ENCODE assay signal across 9 cellular contexts in genomic region chr3:50323092-50323600, GRCh38. TPM values are rescaled to one million over a fixed set of nuclear protein-coding genes. Genes with fewer than 3 reads are reported as not detected.
DNase-seq lines count a peak whose midpoint lies in the region; ATAC-seq, FAIRE-seq and TF ChIP-seq lines count a peak whose summit lies in the region.
"Had no signal": no experiment of that assay in that cellular context is flagged by ENCODE, and none has a peak within 500 bp of the region (broad histone marks: within the 10 kb centered on the region; RNA-seq: fewer than 3 reads in every experiment).

No MANE protein-coding gene starts in this region.

- H3K36me3 ChIP-seq in H1 (ENCODE audit: control insufficient read depth in 2 of 4, insufficient read depth in 4 of 4, low read length in 3 of 4), result peaks cover 18 to 27% (median 23%) of the 10 kb centered on the region in 4 experiments
- peaks cover 0 to 16% of the 10 kb centered on the region in 2 donors for H3K36me3 ChIP-seq in vagina

- H2AFZ ChIP-seq in H1 (ENCODE audit: low read length), result no peak overlapping the region

- peak overlapping the region; percentile 88; the same call in 1 of the 2 replicates for H2BK15ac ChIP-seq in H1 (ENCODE audit: low read length)

- H3K23me2 ChIP-seq in H1 (ENCODE audit: low read depth, low read length), result peaks cover 24% of the 10 kb centered on the region

- H3K4me1 ChIP-seq in H1 (replicated peaks in 1 of 4; ENCODE audit: control insufficient read depth in 3 of 4, insufficient read depth in 4 of 4, low read length in 3 of 4), result peaks cover 0 to 40% (median 21%) of the 10 kb centered on the region in 4 experiments; a peak in 6 of 7 replicates
- peaks cover 54% of the 10 kb centered on the region for H3K4me1 ChIP-seq in vagina

- TF ChIP-seq CTCF in H1 (IDR thresholded peaks at IDR 0.05; ENCODE audit: control extremely low read depth in 1 of 3, insufficient read depth in 1 of 3, low read depth in 1 of 3, low read length in 3 of 3) (no peak), vagina (IDR thresholded peaks at IDR 0.05) (no peak)

- peak overlapping the region; percentile 91 for H4K91ac ChIP-seq in H1 (replicated peaks; ENCODE audit: insufficient read length, low read length)

- no peak for FAIRE-seq in H1 (lab: Jason Lieb, UNC)
- FAIRE-seq: GM18507 had no signal

- peak overlapping the region; percentile 97 for H3K4me2 ChIP-seq in H1 (ENCODE audit: insufficient read depth in 1 of 2, low read depth in 2 of 2, low read length in 2 of 2)

- peak overlapping the region in 8 of 10 donors; percentile 5 to 77 (median 52) for H3K27ac Mint-ChIP-seq in naive thymus-derived CD8-positive, alpha-beta T cell

- H3K18ac ChIP-seq in H1 (ENCODE audit: extremely low read depth, low read length), result peak overlapping the region; percentile 97

- H2BK120ac ChIP-seq in H1 (replicated peaks; ENCODE audit: low read depth, low read length), result no peak overlapping the region

- H3K27ac ChIP-seq in H1 (ENCODE audit: low read depth, low read length) (no peak overlapping the region), vagina (peak overlapping the region; percentile 90)

- H4K20me1 ChIP-seq in H1 (replicated peaks in 1 of 2; ENCODE audit: control insufficient read depth in 1 of 2, insufficient read depth in 2 of 2, low read length in 2 of 2), result peaks cover 8 to 22% of the 10 kb centered on the region in 2 experiments

- H3K9me3 ChIP-seq in H1 (ENCODE audit: insufficient read depth in 2 of 2, low read depth in 1 of 2, low read length in 1 of 2), result no peaks in the 10 kb centered on the region
- no peaks in the 10 kb centered on the region for H3K9me3 ChIP-seq in vagina

- H3K23ac ChIP-seq in H1 (ENCODE audit: insufficient read length), result no peak overlapping the region

- no peak overlapping the region for H2AK5ac ChIP-seq in H1 (ENCODE audit: low read depth, low read length)

- no peaks in the 10 kb centered on the region for H3K27me3 ChIP-seq in H1 (replicated peaks in 1 of 4; ENCODE audit: control insufficient read depth in 3 of 4, extremely low read depth in 1 of 4, insufficient read depth in 3 of 4, low read length in 3 of 4)
- H3K27me3 ChIP-seq in vagina, result no peaks in the 10 kb centered on the region

- H3K4me3 Mint-ChIP-seq in naive thymus-derived CD8-positive, alpha-beta T cell, result peak overlapping the region in 6 of 10 donors; percentile 27 to 86 (median 62)

- H3K9ac ChIP-seq in H1 (replicated peaks in 1 of 4; ENCODE audit: extremely low read depth in 1 of 4, low read depth in 3 of 4, low read length in 3 of 4), result no peak overlapping the region; a peak in 1 of 7 replicates

- H3K79me1 ChIP-seq in H1 (ENCODE audit: low read depth, low read length), result peaks cover 20% of the 10 kb centered on the region

- POLR2A ChIA-PET in H1 (lab: Charles Lee; ENCODE audit: partially characterized antibody), result interaction anchor here (0.7 to 12.6 kb wide), 9 partner anchors 13 to 64 kb away, joined by 3 to 149 read pairs (median 9); partner anchors contain the start of genes HYAL1, HYAL3, IFRD2 and LSMEM2
- POLR2A ChIA-PET in naive thymus-derived CD8-positive, alpha-beta T cell (lab: Charles Lee), result interaction anchor here (1.0 to 5.7 kb wide), 5 partner anchors 12 to 983 kb away, joined by 3 to 53 read pairs (median 3); partner anchors contain the start of genes HYAL3, IFRD2, NAA80 and RASSF1

- H3K79me2 ChIP-seq in H1 (ENCODE audit: control insufficient read depth in 1 of 2, insufficient read depth in 2 of 2, low read length in 2 of 2), result peaks cover 0 to 36% of the 10 kb centered on the region in 2 experiments; a peak in 3 of 4 replicates

- TF ChIP-seq POLR2A in H1 (IDR thresholded peaks at IDR 0.05; ENCODE audit: control extremely low read depth in 1 of 2, low read depth in 2 of 2, low read length in 2 of 2) (no peak), vagina (IDR thresholded peaks at IDR 0.05) (no peak)

- H3K4me3 ChIP-seq in H1 (ENCODE audit: extremely low read depth in 1 of 4, insufficient read depth in 2 of 4, low read depth in 3 of 4, low read length in 4 of 4) (peak overlapping the region in 3 of 4 experiments; percentile 89 to 96 (median 95); a peak in 5 of 8 replicates), vagina (peak overlapping the region in 1 of 2 donors; percentile 72)

- H3K4me1 Mint-ChIP-seq in naive thymus-derived CD8-positive, alpha-beta T cell, result peaks cover 12 to 59% (median 49%) of the 10 kb centered on the region in 4 donors

- peaks cover 0 to 3% (median 0%) of the 10 kb centered on the region in 3 donors for H3K36me3 Mint-ChIP-seq in naive thymus-derived CD8-positive, alpha-beta T cell

- H3K27me3 Mint-ChIP-seq in naive thymus-derived CD8-positive, alpha-beta T cell, result no peaks in the 10 kb centered on the region

- intact Hi-C loops in Right ventricle myocardium inferior (cut with DNase I) (no loop called here), cardiac septum (cut with DNase I) (loop anchor here (1.0 to 5.0 kb wide), 3 partner anchors 23 to 131 kb away; partner anchors contain the start of genes GNAI2 and GNAT1), vagina (cut with DNase I) (loop anchor here (2.0 to 5.0 kb wide), 2 partner anchors 24 to 66 kb away; partner anchors contain the start of genes HYAL3 and NAA80)

- ATAC-seq in Right ventricle myocardium inferior (no peak), GM18907 (IDR thresholded peaks at IDR 0.05; ENCODE audit: unreplicated experiment) (no peak), HG03442 (IDR thresholded peaks at IDR 0.05; ENCODE audit: unreplicated experiment) (no peak)
- ATAC-seq in naive thymus-derived CD8-positive, alpha-beta T cell, result no peak

- H4K8ac ChIP-seq in H1 (ENCODE audit: extremely low read depth, insufficient read depth, low read length), result no peak overlapping the region

- DNase-seq in Right ventricle myocardium inferior (ENCODE audit: missing footprints) (peak; percentile 69), cardiac septum (ENCODE audit: low spot score) (no peak), H1 (ENCODE audit: low read depth in 1 of 2, low spot score in 2 of 2) (no peak), vagina (ENCODE audit: extremely low spot score in 2 of 2) (no peak), NCI-H526 (lab: John Stamatoyannopoulos, UW) (no peak)
- no peak for DNase-seq in naive thymus-derived CD8-positive, alpha-beta T cell

- 0 out of 2 replicates have a peak overlapping the region, but pooled peaks have one; percentile 72 for H2BK20ac ChIP-seq in H1 (ENCODE audit: low read length)

- peak overlapping the region; percentile 92; the same call in 1 of the 2 replicates for H2BK12ac ChIP-seq in H1 (ENCODE audit: low read depth, low read length)

- CTCF ChIA-PET in H1 (lab: Charles Lee; ENCODE audit: partially characterized antibody), result interaction anchor here (0.8 to 7.5 kb wide), 21 partner anchors 8 to 131 kb away, joined by 3 to 75 read pairs (median 8); partner anchors contain the start of genes GNAT1, HYAL1, IFRD2 and LSMEM2

- TF ChIP-seq RAD21 in H1 (IDR thresholded peaks at IDR 0.05 in 1 of 2, conservative IDR thresholded peaks at IDR 0.05 in 1 of 2; ENCODE audit: low read depth in 2 of 2, low read length in 2 of 2), result no peak

- WGBS in H1 (ENCODE audit: extremely low coverage in 1 of 2, insufficient coverage in 1 of 2, insufficient read length in 1 of 2, insufficient replicate concordance in 2 of 2, low coverage in 1 of 2, low lambda C conversion rate in 2 of 2, missing lambda C conversion rate in 1 of 2), 2 experiments, result 74% methylated on average over 4 of the region's 4 CpGs; no CpG with 5 or more reads in 1 of the 2 experiments

- peak overlapping the region; percentile 99; the same call in 1 of the 2 replicates for H2BK5ac ChIP-seq in H1 (ENCODE audit: low read depth, low read length)

- no peak overlapping the region for H3K4ac ChIP-seq in H1 (replicated peaks; ENCODE audit: insufficient read length, low read depth, low read length)

- TF ChIP-seq EP300 in H1 (IDR thresholded peaks at IDR 0.05; ENCODE audit: borderline replicate concordance in 1 of 2, low read depth in 2 of 2, low read length in 2 of 2), result no peak

- H4K5ac ChIP-seq in H1 (ENCODE audit: insufficient read length, low read depth, low read length), result no peak overlapping the region

- H3K14ac ChIP-seq in H1 (ENCODE audit: insufficient read length), result no peak overlapping the region

- H3K9me3 Mint-ChIP-seq in naive thymus-derived CD8-positive, alpha-beta T cell, result no peaks in the 10 kb centered on the region

- no peak overlapping the region for H3K56ac ChIP-seq in H1 (replicated peaks; ENCODE audit: insufficient read length, low read depth, low read length)

RNA-seq across cellular contexts. Expression of gene HYAL2, which starts 0.6 kb away (rescaled TPM):
- 39.0 TPM for total RNA-seq in Right ventricle myocardium inferior
- total RNA-seq in cardiac septum, result 42.0 TPM
- total RNA-seq in H1 (2021; fragmentation: NEBNext Ultra II Directional; extraction: Animal tissue kit (Norgen Biotek cat#: 25700)), result 51.9 and 52.2 TPM in 2 replicates
- polyA plus RNA-seq in H1 (2011; rRNA removed), result 176 and 199 TPM in 2 replicates
- 123 TPM for polyA plus RNA-seq in H1 (2011; cell fraction: cytosol; rRNA removed)
- 151 TPM for polyA plus RNA-seq in H1 (2011; cell fraction: nucleus; rRNA removed)
- polyA plus RNA-seq in H1 (2012, experiment 1 of 2), result 31.1 to 66.1 TPM (median 59.2 TPM) in 4 replicates
- polyA plus RNA-seq in H1 (2012, experiment 2 of 2), result 59.1 TPM
- polyA plus RNA-seq in H1 (2013, experiment 1 of 2), result 78.6 TPM
- 81.3 TPM for polyA plus RNA-seq in H1 (2013, experiment 2 of 2)
- 73.6 and 96.1 TPM in 2 replicates for polyA minus RNA-seq in H1 (2011; rRNA and poly(A)+ RNA removed)
- 48.2 TPM for polyA minus RNA-seq in H1 (2011; cell fraction: cytosol; rRNA and poly(A)+ RNA removed)
- 64.4 TPM for polyA minus RNA-seq in H1 (2011; cell fraction: nucleus; rRNA and poly(A)+ RNA removed)
- 1 to 10 TPM; 2.0 to 2.5 TPM for total RNA-seq in naive thymus-derived CD8-positive, alpha-beta T cell
- 1 to 10 TPM; 1.8 to 6.1 (median 3.4) TPM for polyA plus RNA-seq in naive thymus-derived CD8-positive, alpha-beta T cell
- 173 TPM for total RNA-seq in vagina

RNA-seq across cellular contexts. Expression of gene TUSC2, which starts 4.9 kb away (rescaled TPM):
- total RNA-seq in Right ventricle myocardium inferior (32.8 TPM), cardiac septum (24.5 TPM), vagina (11.8 TPM)
- 30.8 and 33.3 TPM in 2 replicates for total RNA-seq in H1 (2021; fragmentation: NEBNext Ultra II Directional; extraction: Animal tissue kit (Norgen Biotek cat#: 25700))
- polyA plus RNA-seq in H1 (2011; rRNA removed), result 65.4 and 73.6 TPM in 2 replicates
- 61.2 TPM for polyA plus RNA-seq in H1 (2011; cell fraction: cytosol; rRNA removed)
- polyA plus RNA-seq in H1 (2011; cell fraction: nucleus; rRNA removed), result 48.4 TPM
- polyA plus RNA-seq in H1 (2012, experiment 1 of 2), result 37.2 to 43.9 TPM (median 39.9 TPM) in 4 replicates
- polyA plus RNA-seq in H1 (2012, experiment 2 of 2), result 39.5 TPM
- polyA plus RNA-seq in H1 (2013, experiment 1 of 2), result 27.0 TPM
- polyA plus RNA-seq in H1 (2013, experiment 2 of 2), result 26.3 TPM
- 23.2 and 29.9 TPM in 2 replicates for polyA minus RNA-seq in H1 (2011; rRNA and poly(A)+ RNA removed)
- polyA minus RNA-seq in H1 (2011; cell fraction: cytosol; rRNA and poly(A)+ RNA removed), result 10.8 TPM
- polyA minus RNA-seq in H1 (2011; cell fraction: nucleus; rRNA and poly(A)+ RNA removed), result 14.3 TPM
- total RNA-seq in naive thymus-derived CD8-positive, alpha-beta T cell, result 10 to 100 TPM; 21.8 to 22.7 TPM
- 10 to 100 TPM; 48.4 to 54.3 (median 53.7) TPM for polyA plus RNA-seq in naive thymus-derived CD8-positive, alpha-beta T cell

RNA-seq across cellular contexts. Expression of gene RASSF1, which starts 17.5 kb away (rescaled TPM):
- total RNA-seq in Right ventricle myocardium inferior (14.7 TPM), cardiac septum (11.0 TPM), vagina (69.0 TPM)
- total RNA-seq in H1 (2021; fragmentation: NEBNext Ultra II Directional; extraction: Animal tissue kit (Norgen Biotek cat#: 25700)), result 10.3 and 11.2 TPM in 2 replicates
- 15.7 and 15.9 TPM in 2 replicates for polyA plus RNA-seq in H1 (2011; rRNA removed)
- polyA plus RNA-seq in H1 (2011; cell fraction: cytosol; rRNA removed), result 20.5 TPM
- polyA plus RNA-seq in H1 (2011; cell fraction: nucleus; rRNA removed), result 22.6 TPM
- polyA plus RNA-seq in H1 (2012, experiment 1 of 2), result 12.1 to 16.1 TPM (median 13.6 TPM) in 4 replicates
- polyA plus RNA-seq in H1 (2012, experiment 2 of 2), result 7.0 TPM
- 7.7 TPM for polyA plus RNA-seq in H1 (2013, experiment 1 of 2)
- polyA plus RNA-seq in H1 (2013, experiment 2 of 2), result 7.1 TPM
- polyA minus RNA-seq in H1 (2011; rRNA and poly(A)+ RNA removed), result 4.5 and 5.8 TPM in 2 replicates
- 2.0 TPM for polyA minus RNA-seq in H1 (2011; cell fraction: cytosol; rRNA and poly(A)+ RNA removed)
- polyA minus RNA-seq in H1 (2011; cell fraction: nucleus; rRNA and poly(A)+ RNA removed), result 10.0 TPM
- 10 to 100 TPM; 67.3 to 70.8 TPM for total RNA-seq in naive thymus-derived CD8-positive, alpha-beta T cell
- 10 to 100 TPM; 50.8 to 87.6 (median 68.1) TPM for polyA plus RNA-seq in naive thymus-derived CD8-positive, alpha-beta T cell

RNA-seq across cellular contexts. Expression of gene HYAL1, which starts 19.8 kb away (rescaled TPM):
- total RNA-seq in Right ventricle myocardium inferior (70.1 TPM), cardiac septum (51.6 TPM), vagina (17.7 TPM)
- 1.7 and 2.0 TPM in 2 replicates for total RNA-seq in H1 (2021; fragmentation: NEBNext Ultra II Directional; extraction: Animal tissue kit (Norgen Biotek cat#: 25700))
- 5.4 and 9.1 TPM in 2 replicates for polyA plus RNA-seq in H1 (2011; rRNA removed)
- polyA plus RNA-seq in H1 (2011; cell fraction: cytosol; rRNA removed), result 5.7 TPM
- 6.6 TPM for polyA plus RNA-seq in H1 (2011; cell fraction: nucleus; rRNA removed)
- polyA plus RNA-seq in H1 (2012, experiment 1 of 2), result 3.9 to 4.4 TPM (median 4.0 TPM) in 4 replicates
- 2.7 TPM for polyA plus RNA-seq in H1 (2012, experiment 2 of 2)
- polyA plus RNA-seq in H1 (2013, experiment 1 of 2), result 4.9 TPM
- polyA plus RNA-seq in H1 (2013, experiment 2 of 2), result 4.1 TPM
- 5.0 and 5.9 TPM in 2 replicates for polyA minus RNA-seq in H1 (2011; rRNA and poly(A)+ RNA removed)
- polyA minus RNA-seq in H1 (2011; cell fraction: cytosol; rRNA and poly(A)+ RNA removed), result 4.9 TPM
- polyA minus RNA-seq in H1 (2011; cell fraction: nucleus; rRNA and poly(A)+ RNA removed), result 6.2 TPM
- under 1 TPM; 0.16 to 0.39 TPM for total RNA-seq in naive thymus-derived CD8-positive, alpha-beta T cell
- polyA plus RNA-seq in naive thymus-derived CD8-positive, alpha-beta T cell, result under 1 TPM in 2 of 3 donors, not detected in 1; 0.54 to 0.75 TPM

RNA-seq across cellular contexts. Expression of gene ZMYND10, which starts 22.4 kb away (rescaled TPM):
- not detected for total RNA-seq in Right ventricle myocardium inferior
- 0.35 TPM for total RNA-seq in cardiac septum
- 0.54 and 0.56 TPM in 2 replicates for total RNA-seq in H1 (2021; fragmentation: NEBNext Ultra II Directional; extraction: Animal tissue kit (Norgen Biotek cat#: 25700))
- 0.79 and 0.93 TPM in 2 replicates for polyA plus RNA-seq in H1 (2011; rRNA removed)
- polyA plus RNA-seq in H1 (2011; cell fraction: cytosol; rRNA removed), result 0.96 TPM
- polyA plus RNA-seq in H1 (2011; cell fraction: nucleus; rRNA removed), result 2.1 TPM
- 0.18 to 0.96 TPM (median 0.41 TPM) in 4 replicates for polyA plus RNA-seq in H1 (2012, experiment 1 of 2)
- 0.20 TPM for polyA plus RNA-seq in H1 (2012, experiment 2 of 2)
- 0.67 TPM for polyA plus RNA-seq in H1 (2013, experiment 1 of 2)
- polyA plus RNA-seq in H1 (2013, experiment 2 of 2), result 0.40 TPM
- 0.32 TPM in 2 replicates for polyA minus RNA-seq in H1 (2011; rRNA and poly(A)+ RNA removed)
- not detected for polyA minus RNA-seq in H1 (2011; cell fraction: cytosol; rRNA and poly(A)+ RNA removed)
- 0.50 TPM for polyA minus RNA-seq in H1 (2011; cell fraction: nucleus; rRNA and poly(A)+ RNA removed)
- 1 to 10 TPM; 3.6 to 4.0 TPM for total RNA-seq in naive thymus-derived CD8-positive, alpha-beta T cell
- polyA plus RNA-seq in naive thymus-derived CD8-positive, alpha-beta T cell, result not detected
- 0.74 TPM for total RNA-seq in vagina

Comparison
In these comparisons a context has a peak if more than half of its experiments do, and no peak if none do; other contexts are left out.
1. RNA of gene HYAL2, which starts 0.6 kb away (total RNA-seq): 173 TPM in vagina (single experiment), 51.9 to 52.2 TPM in H1, 42.0 TPM in cardiac septum (single experiment) and 39.0 TPM in Right ventricle myocardium inferior (single experiment); 2.0 to 2.5 TPM in naive thymus-derived CD8-positive, alpha-beta T cell; every median in the first group is over 10 times any median in the second.